In genomic region chr15:65188472-65188871, GRCh38 we compare ENCODE assay signal across 4 cellular contexts. TPM values are rescaled to one million over a fixed set of nuclear protein-coding genes. Genes with fewer than 3 reads are reported as not detected.
"Had no signal": no experiment of that assay in that cellular context is flagged by ENCODE, and none has a peak within 500 bp of the region (broad histone marks: within the 10 kb centered on the region; RNA-seq: fewer than 3 reads in every experiment).

No MANE protein-coding gene starts in this region.

RNA-seq across cellular contexts. Expression of gene CILP, which starts 22.8 kb away (rescaled TPM):
- total RNA-seq: kidney epithelial cell, lung microvascular endothelial cell, mammary epithelial cell had no signal
- polyA plus RNA-seq: keratinocyte, mammary epithelial cell had no signal
